In the genomic region with DNA sequence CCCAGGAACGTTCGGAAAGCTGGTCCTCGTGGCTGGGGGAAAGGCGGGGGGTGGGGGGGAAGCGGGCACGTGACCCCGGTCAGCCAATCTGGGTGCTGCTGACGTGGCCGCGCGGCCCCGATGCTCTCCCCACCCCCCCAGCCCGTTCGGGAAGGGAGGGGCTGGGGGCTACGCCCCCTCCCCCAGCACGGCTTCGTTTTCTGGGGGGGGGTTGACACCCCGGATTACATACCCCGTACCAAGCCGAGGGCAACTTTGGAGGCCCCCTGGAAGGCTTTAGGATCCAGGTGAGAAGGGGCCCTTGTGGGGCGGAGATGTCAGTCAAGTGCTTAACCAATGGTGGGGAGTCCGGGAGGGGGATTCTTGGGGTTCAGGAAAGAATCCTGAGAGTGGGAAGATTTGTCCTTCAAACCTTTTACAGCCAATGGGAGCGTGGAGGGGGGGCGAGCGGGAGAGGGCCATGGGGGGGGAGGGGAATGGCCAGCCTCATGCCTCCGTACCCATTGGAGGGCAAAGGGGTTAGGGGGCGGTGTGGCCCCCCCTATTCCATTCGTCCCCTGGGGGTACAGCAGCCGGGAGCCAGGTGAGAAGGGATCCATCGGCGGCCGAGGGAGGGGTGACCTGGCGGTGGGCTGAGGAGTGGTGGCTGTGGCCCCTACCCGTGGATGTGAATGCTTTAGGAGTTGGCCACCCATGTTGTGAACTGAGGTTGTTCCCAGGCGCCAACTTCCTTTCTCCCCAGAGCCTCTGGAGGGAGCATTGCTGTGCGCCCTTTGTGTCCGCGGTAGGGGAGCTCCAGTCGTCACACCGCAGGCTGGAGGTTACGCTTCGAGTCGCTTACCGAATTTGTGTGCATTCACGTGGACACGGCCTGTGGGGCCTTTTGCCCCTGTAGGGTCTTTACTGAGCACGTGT, we compare ENCODE assay signal across 1 cellular context.
TF ChIP-seq lines count a peak whose summit lies in the region.

No MANE protein-coding gene starts in this region.

TF ChIP-seq in HepG2, 621 proteins besides CTCF, POLR2A, EP300 and RAD21 (continued from another document and continues in another):
- TF ChIP-seq, protein P1, sequence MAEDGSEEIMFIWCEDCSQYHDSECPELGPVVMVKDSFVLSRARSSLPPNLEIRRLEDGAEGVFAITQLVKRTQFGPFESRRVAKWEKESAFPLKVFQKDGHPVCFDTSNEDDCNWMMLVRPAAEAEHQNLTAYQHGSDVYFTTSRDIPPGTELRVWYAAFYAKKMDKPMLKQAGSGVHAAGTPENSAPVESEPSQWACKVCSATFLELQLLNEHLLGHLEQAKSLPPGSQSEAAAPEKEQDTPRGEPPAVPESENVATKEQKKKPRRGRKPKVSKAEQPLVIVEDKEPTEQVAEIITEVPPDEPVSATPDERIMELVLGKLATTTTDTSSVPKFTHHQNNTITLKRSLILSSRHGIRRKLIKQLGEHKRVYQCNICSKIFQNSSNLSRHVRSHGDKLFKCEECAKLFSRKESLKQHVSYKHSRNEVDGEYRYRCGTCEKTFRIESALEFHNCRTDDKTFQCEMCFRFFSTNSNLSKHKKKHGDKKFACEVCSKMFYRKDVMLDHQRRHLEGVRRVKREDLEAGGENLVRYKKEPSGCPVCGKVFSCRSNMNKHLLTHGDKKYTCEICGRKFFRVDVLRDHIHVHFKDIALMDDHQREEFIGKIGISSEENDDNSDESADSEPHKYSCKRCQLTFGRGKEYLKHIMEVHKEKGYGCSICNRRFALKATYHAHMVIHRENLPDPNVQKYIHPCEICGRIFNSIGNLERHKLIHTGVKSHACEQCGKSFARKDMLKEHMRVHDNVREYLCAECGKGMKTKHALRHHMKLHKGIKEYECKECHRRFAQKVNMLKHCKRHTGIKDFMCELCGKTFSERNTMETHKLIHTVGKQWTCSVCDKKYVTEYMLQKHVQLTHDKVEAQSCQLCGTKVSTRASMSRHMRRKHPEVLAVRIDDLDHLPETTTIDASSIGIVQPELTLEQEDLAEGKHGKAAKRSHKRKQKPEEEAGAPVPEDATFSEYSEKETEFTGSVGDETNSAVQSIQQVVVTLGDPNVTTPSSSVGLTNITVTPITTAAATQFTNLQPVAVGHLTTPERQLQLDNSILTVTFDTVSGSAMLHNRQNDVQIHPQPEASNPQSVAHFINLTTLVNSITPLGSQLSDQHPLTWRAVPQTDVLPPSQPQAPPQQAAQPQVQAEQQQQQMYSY (CRISPR knock-in tag; IDR thresholded peaks at IDR 0.05), result no peak; the same call in 1 of the 2 replicates
- TF ChIP-seq, protein P2, sequence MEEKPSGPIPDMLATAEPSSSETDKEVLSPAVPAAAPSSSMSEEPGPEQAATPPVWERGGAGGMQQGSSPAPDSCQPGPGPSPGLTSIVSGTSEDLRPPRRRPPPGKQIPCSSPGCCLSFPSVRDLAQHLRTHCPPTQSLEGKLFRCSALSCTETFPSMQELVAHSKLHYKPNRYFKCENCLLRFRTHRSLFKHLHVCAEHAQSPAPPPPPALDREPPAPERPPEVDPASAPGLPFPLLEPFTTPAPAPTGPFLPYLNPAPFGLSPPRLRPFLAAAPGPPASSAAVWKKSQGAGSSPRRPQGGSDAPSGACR (CRISPR knock-in tag; IDR thresholded peaks at IDR 0.05), result no peak
- TF ChIP-seq, protein P3, sequence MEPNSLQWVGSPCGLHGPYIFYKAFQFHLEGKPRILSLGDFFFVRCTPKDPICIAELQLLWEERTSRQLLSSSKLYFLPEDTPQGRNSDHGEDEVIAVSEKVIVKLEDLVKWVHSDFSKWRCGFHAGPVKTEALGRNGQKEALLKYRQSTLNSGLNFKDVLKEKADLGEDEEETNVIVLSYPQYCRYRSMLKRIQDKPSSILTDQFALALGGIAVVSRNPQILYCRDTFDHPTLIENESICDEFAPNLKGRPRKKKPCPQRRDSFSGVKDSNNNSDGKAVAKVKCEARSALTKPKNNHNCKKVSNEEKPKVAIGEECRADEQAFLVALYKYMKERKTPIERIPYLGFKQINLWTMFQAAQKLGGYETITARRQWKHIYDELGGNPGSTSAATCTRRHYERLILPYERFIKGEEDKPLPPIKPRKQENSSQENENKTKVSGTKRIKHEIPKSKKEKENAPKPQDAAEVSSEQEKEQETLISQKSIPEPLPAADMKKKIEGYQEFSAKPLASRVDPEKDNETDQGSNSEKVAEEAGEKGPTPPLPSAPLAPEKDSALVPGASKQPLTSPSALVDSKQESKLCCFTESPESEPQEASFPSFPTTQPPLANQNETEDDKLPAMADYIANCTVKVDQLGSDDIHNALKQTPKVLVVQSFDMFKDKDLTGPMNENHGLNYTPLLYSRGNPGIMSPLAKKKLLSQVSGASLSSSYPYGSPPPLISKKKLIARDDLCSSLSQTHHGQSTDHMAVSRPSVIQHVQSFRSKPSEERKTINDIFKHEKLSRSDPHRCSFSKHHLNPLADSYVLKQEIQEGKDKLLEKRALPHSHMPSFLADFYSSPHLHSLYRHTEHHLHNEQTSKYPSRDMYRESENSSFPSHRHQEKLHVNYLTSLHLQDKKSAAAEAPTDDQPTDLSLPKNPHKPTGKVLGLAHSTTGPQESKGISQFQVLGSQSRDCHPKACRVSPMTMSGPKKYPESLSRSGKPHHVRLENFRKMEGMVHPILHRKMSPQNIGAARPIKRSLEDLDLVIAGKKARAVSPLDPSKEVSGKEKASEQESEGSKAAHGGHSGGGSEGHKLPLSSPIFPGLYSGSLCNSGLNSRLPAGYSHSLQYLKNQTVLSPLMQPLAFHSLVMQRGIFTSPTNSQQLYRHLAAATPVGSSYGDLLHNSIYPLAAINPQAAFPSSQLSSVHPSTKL (CRISPR knock-in tag; IDR thresholded peaks at IDR 0.05), result no peak
- TF ChIP-seq SALL1 (CRISPR knock-in tag; IDR thresholded peaks at IDR 0.05) (peak; percentile 72), ZNF44 (CRISPR knock-in tag; IDR thresholded peaks at IDR 0.05) (peak; percentile 83), TCF7 (IDR thresholded peaks at IDR 0.05; ENCODE audit: low read depth) (no peak), KMT2B (CRISPR knock-in tag; IDR thresholded peaks at IDR 0.05) (no peak), MXD4 (CRISPR knock-in tag; IDR thresholded peaks at IDR 0.05) (peak; percentile 50; the same call in 1 of the 2 replicates), TSC22D2 (CRISPR knock-in tag; IDR thresholded peaks at IDR 0.05; ENCODE audit: borderline replicate concordance) (no peak), ZNF17 (CRISPR knock-in tag; IDR thresholded peaks at IDR 0.05) (no peak), HOXA3 (CRISPR knock-in tag; IDR thresholded peaks at IDR 0.05) (peak; percentile 74), CBX5 (CRISPR knock-in tag; IDR thresholded peaks at IDR 0.05; ENCODE audit: borderline replicate concordance) (peak; percentile 41; the same call in 1 of the 2 replicates), CENPX (CRISPR knock-in tag; IDR thresholded peaks at IDR 0.05) (no peak), ETV5 (CRISPR knock-in tag; IDR thresholded peaks at IDR 0.05; ENCODE audit: borderline replicate concordance) (no peak), MEIS1 (CRISPR knock-in tag; IDR thresholded peaks at IDR 0.05; ENCODE audit: borderline replicate concordance) (peak; percentile 16; the same call in 1 of the 2 replicates), THYN1 (CRISPR knock-in tag; IDR thresholded peaks at IDR 0.05; ENCODE audit: borderline replicate concordance, low read depth) (no peak), ZNF326 (CRISPR knock-in tag; IDR thresholded peaks at IDR 0.05; ENCODE audit: borderline replicate concordance) (no peak)
- TF ChIP-seq, protein P4, sequence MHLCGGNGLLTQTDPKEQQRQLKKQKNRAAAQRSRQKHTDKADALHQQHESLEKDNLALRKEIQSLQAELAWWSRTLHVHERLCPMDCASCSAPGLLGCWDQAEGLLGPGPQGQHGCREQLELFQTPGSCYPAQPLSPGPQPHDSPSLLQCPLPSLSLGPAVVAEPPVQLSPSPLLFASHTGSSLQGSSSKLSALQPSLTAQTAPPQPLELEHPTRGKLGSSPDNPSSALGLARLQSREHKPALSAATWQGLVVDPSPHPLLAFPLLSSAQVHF (CRISPR knock-in tag; IDR thresholded peaks at IDR 0.05), result peak; percentile 47; the same call in 1 of the 2 replicates
- TF ChIP-seq, protein P5, sequence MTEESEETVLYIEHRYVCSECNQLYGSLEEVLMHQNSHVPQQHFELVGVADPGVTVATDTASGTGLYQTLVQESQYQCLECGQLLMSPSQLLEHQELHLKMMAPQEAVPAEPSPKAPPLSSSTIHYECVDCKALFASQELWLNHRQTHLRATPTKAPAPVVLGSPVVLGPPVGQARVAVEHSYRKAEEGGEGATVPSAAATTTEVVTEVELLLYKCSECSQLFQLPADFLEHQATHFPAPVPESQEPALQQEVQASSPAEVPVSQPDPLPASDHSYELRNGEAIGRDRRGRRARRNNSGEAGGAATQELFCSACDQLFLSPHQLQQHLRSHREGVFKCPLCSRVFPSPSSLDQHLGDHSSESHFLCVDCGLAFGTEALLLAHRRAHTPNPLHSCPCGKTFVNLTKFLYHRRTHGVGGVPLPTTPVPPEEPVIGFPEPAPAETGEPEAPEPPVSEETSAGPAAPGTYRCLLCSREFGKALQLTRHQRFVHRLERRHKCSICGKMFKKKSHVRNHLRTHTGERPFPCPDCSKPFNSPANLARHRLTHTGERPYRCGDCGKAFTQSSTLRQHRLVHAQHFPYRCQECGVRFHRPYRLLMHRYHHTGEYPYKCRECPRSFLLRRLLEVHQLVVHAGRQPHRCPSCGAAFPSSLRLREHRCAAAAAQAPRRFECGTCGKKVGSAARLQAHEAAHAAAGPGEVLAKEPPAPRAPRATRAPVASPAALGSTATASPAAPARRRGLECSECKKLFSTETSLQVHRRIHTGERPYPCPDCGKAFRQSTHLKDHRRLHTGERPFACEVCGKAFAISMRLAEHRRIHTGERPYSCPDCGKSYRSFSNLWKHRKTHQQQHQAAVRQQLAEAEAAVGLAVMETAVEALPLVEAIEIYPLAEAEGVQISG (CRISPR knock-in tag; IDR thresholded peaks at IDR 0.05), result peak; percentile 61
- TF ChIP-seq, protein P6, sequence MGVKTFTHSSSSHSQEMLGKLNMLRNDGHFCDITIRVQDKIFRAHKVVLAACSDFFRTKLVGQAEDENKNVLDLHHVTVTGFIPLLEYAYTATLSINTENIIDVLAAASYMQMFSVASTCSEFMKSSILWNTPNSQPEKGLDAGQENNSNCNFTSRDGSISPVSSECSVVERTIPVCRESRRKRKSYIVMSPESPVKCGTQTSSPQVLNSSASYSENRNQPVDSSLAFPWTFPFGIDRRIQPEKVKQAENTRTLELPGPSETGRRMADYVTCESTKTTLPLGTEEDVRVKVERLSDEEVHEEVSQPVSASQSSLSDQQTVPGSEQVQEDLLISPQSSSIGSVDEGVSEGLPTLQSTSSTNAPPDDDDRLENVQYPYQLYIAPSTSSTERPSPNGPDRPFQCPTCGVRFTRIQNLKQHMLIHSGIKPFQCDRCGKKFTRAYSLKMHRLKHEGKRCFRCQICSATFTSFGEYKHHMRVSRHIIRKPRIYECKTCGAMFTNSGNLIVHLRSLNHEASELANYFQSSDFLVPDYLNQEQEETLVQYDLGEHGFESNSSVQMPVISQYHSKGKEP (CRISPR knock-in tag; IDR thresholded peaks at IDR 0.05), result no peak
- TF ChIP-seq, protein P7, sequence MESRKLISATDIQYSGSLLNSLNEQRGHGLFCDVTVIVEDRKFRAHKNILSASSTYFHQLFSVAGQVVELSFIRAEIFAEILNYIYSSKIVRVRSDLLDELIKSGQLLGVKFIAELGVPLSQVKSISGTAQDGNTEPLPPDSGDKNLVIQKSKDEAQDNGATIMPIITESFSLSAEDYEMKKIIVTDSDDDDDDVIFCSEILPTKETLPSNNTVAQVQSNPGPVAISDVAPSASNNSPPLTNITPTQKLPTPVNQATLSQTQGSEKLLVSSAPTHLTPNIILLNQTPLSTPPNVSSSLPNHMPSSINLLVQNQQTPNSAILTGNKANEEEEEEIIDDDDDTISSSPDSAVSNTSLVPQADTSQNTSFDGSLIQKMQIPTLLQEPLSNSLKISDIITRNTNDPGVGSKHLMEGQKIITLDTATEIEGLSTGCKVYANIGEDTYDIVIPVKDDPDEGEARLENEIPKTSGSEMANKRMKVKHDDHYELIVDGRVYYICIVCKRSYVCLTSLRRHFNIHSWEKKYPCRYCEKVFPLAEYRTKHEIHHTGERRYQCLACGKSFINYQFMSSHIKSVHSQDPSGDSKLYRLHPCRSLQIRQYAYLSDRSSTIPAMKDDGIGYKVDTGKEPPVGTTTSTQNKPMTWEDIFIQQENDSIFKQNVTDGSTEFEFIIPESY (CRISPR knock-in tag; IDR thresholded peaks at IDR 0.05), result peak; percentile 18
- TF ChIP-seq, protein P8, sequence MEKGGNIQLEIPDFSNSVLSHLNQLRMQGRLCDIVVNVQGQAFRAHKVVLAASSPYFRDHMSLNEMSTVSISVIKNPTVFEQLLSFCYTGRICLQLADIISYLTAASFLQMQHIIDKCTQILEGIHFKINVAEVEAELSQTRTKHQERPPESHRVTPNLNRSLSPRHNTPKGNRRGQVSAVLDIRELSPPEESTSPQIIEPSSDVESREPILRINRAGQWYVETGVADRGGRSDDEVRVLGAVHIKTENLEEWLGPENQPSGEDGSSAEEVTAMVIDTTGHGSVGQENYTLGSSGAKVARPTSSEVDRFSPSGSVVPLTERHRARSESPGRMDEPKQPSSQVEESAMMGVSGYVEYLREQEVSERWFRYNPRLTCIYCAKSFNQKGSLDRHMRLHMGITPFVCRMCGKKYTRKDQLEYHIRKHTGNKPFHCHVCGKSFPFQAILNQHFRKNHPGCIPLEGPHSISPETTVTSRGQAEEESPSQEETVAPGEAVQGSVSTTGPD (CRISPR knock-in tag; IDR thresholded peaks at IDR 0.05), result peak; percentile 26; the same call in 1 of the 2 replicates
- TF ChIP-seq, protein P9, sequence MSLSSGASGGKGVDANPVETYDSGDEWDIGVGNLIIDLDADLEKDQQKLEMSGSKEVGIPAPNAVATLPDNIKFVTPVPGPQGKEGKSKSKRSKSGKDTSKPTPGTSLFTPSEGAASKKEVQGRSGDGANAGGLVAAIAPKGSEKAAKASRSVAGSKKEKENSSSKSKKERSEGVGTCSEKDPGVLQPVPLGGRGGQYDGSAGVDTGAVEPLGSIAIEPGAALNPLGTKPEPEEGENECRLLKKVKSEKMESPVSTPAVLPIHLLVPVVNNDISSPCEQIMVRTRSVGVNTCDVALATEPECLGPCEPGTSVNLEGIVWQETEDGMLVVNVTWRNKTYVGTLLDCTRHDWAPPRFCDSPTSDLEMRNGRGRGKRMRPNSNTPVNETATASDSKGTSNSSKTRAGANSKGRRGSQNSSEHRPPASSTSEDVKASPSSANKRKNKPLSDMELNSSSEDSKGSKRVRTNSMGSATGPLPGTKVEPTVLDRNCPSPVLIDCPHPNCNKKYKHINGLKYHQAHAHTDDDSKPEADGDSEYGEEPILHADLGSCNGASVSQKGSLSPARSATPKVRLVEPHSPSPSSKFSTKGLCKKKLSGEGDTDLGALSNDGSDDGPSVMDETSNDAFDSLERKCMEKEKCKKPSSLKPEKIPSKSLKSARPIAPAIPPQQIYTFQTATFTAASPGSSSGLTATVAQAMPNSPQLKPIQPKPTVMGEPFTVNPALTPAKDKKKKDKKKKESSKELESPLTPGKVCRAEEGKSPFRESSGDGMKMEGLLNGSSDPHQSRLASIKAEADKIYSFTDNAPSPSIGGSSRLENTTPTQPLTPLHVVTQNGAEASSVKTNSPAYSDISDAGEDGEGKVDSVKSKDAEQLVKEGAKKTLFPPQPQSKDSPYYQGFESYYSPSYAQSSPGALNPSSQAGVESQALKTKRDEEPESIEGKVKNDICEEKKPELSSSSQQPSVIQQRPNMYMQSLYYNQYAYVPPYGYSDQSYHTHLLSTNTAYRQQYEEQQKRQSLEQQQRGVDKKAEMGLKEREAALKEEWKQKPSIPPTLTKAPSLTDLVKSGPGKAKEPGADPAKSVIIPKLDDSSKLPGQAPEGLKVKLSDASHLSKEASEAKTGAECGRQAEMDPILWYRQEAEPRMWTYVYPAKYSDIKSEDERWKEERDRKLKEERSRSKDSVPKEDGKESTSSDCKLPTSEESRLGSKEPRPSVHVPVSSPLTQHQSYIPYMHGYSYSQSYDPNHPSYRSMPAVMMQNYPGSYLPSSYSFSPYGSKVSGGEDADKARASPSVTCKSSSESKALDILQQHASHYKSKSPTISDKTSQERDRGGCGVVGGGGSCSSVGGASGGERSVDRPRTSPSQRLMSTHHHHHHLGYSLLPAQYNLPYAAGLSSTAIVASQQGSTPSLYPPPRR (CRISPR knock-in tag; IDR thresholded peaks at IDR 0.05; ENCODE audit: borderline replicate concordance), result peak; percentile 53; the same call in 1 of the 2 replicates
- TF ChIP-seq, protein P10, sequence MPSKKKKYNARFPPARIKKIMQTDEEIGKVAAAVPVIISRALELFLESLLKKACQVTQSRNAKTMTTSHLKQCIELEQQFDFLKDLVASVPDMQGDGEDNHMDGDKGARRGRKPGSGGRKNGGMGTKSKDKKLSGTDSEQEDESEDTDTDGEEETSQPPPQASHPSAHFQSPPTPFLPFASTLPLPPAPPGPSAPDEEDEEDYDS (CRISPR knock-in tag; IDR thresholded peaks at IDR 0.05), result peak; percentile 82
